21 cellular contexts compared by ENCODE assay signal in the genomic region with DNA sequence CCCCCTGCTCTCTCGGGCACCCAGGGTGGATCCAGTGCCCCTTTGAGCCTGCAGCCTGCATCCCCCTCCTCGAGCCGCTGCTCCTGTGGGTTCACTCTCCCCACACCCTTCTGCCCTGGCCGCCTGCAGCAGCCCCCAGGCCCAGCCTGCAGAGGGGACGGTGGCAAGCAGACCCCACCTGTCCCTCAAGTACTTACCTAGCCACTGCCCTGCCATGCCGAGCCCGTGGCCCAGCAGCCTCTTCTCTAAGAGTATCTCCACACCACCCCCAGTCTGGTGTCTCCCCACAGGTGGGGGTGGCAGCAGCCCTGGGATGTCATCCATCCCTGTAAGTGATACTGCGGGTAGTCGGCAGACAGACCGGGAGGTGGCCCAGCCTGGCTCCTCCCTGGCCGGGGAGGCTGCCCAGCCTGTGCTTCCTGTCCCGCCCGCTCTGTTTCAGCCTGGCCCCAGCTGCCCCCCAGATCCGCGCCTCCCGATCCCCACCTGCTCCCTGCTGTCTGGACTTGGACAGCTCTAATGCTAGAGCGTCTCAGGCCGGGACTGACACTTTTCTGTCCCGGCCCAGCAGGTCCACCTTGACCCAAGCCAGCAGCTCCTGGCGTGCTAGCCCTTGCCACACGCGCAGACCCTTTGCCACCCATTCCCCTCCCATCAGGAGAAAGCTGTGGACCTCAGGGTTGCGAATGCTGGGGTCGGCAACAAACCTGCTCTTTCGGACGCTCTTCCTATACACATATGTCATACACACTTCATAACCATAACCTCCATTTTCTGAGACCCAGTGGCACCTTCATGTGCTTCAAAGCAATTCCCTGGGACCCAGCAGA. TPM values are rescaled to one million over a fixed set of nuclear protein-coding genes. Genes with fewer than 3 reads are reported as not detected.
DNase-seq lines count a peak whose midpoint lies in the region; ATAC-seq lines count a peak whose summit lies in the region.
"Had no signal": no experiment of that assay in that cellular context is flagged by ENCODE, and none has a peak within 500 bp of the region (broad histone marks: within the 10 kb centered on the region; RNA-seq: fewer than 3 reads in every experiment).

No MANE protein-coding gene starts in this region.

- intact Hi-C loops in naive thymus-derived CD4-positive, alpha-beta T cell (cut with micrococcal nuclease) = no loop called here
- intact Hi-C loops in aorta (cut with DNase I) = no loop called here

- no peaks in the 10 kb centered on the region for H3K4me1 ChIP-seq in naive thymus-derived CD4-positive, alpha-beta T cell (ENCODE audit: control insufficient read depth in 2 of 2, insufficient read depth in 2 of 2, low read length in 2 of 2)
- no peaks in the 10 kb centered on the region for H3K4me1 ChIP-seq in aorta (ENCODE audit: control insufficient read depth in 1 of 2, insufficient read depth in 2 of 2, low read length in 2 of 2)
- H3K4me1 ChIP-seq: colonic mucosa had no signal

- H3K27ac ChIP-seq in naive thymus-derived CD4-positive, alpha-beta T cell (ENCODE audit: low read depth, low read length) = no peak overlapping the region
- H3K27ac ChIP-seq in aorta (ENCODE audit: low read depth in 1 of 2, low read length in 2 of 2) = no peak overlapping the region
- H3K27ac ChIP-seq: colonic mucosa, SK-N-MC had no signal

- H3K27me3 Mint-ChIP-seq in naive thymus-derived CD4-positive, alpha-beta T cell = peaks cover 0 to 4% (median 0%) of the 10 kb centered on the region in 5 donors

- no peaks in the 10 kb centered on the region for H3K36me3 Mint-ChIP-seq in naive thymus-derived CD4-positive, alpha-beta T cell

- POLR2A ChIA-PET in naive thymus-derived CD4-positive, alpha-beta T cell (lab: Charles Lee) = no interaction called here

- H3K4me3 ChIP-seq in naive thymus-derived CD4-positive, alpha-beta T cell (ENCODE audit: low read length) = no peak overlapping the region
- no peak overlapping the region for H3K4me3 ChIP-seq in aorta (ENCODE audit: low read length in 2 of 2)
- H3K4me3 ChIP-seq: colonic mucosa, SK-N-MC had no signal

- no peaks in the 10 kb centered on the region for H3K9me3 ChIP-seq in naive thymus-derived CD4-positive, alpha-beta T cell (ENCODE audit: control insufficient read depth in 2 of 3, low read length in 3 of 3)
- no peaks in the 10 kb centered on the region for H3K9me3 ChIP-seq in aorta (ENCODE audit: control insufficient read depth, low read length)
- H3K9me3 ChIP-seq: colonic mucosa had no signal

- WGBS in aorta, 2 donors = 75 to 84% methylated on average over 26 of the region's 26 CpGs

- no peak overlapping the region for H3K27ac Mint-ChIP-seq in naive thymus-derived CD4-positive, alpha-beta T cell
- H3K27ac Mint-ChIP-seq: activated naive CD4-positive, alpha-beta T cell treated with anti-CD3 and anti-CD28 coated beads for 36 hours; B cell had no signal

- H3K27me3 ChIP-seq in naive thymus-derived CD4-positive, alpha-beta T cell (ENCODE audit: control insufficient read depth in 2 of 2, insufficient read depth in 2 of 2, low read length in 2 of 2) = no peaks in the 10 kb centered on the region
- H3K27me3 ChIP-seq in aorta (ENCODE audit: control insufficient read depth in 1 of 2, insufficient read depth in 2 of 2, low read length in 1 of 2) = no peaks in the 10 kb centered on the region
- H3K27me3 ChIP-seq: colonic mucosa had no signal

- CTCF ChIA-PET in naive thymus-derived CD4-positive, alpha-beta T cell (lab: Charles Lee) = no interaction called here

- no peaks in the 10 kb centered on the region for H3K9me3 Mint-ChIP-seq in naive thymus-derived CD4-positive, alpha-beta T cell
- H3K9me3 Mint-ChIP-seq: activated naive CD4-positive, alpha-beta T cell treated with anti-CD3 and anti-CD28 coated beads for 36 hours had no signal

- ATAC-seq in naive thymus-derived CD4-positive, alpha-beta T cell = no peak
- no peak for ATAC-seq in HG03439 (IDR thresholded peaks at IDR 0.05; ENCODE audit: unreplicated experiment)
- ATAC-seq in aorta (ENCODE audit: low FRiP score) = no peak
- ATAC-seq: left colon had no signal

- H3K4me3 Mint-ChIP-seq in naive thymus-derived CD4-positive, alpha-beta T cell = no peak overlapping the region
- H3K4me3 Mint-ChIP-seq: activated naive CD4-positive, alpha-beta T cell treated with anti-CD3 and anti-CD28 coated beads for 36 hours; B cell had no signal

- H3K4me1 Mint-ChIP-seq in naive thymus-derived CD4-positive, alpha-beta T cell = peaks cover 0 to 3% (median 0%) of the 10 kb centered on the region in 7 donors
- H3K4me1 Mint-ChIP-seq: B cell had no signal

- no peaks in the 10 kb centered on the region for H3K36me3 ChIP-seq in naive thymus-derived CD4-positive, alpha-beta T cell (ENCODE audit: control insufficient read depth in 2 of 3, insufficient read depth in 3 of 3, low read length in 3 of 3)
- no peaks in the 10 kb centered on the region for H3K36me3 ChIP-seq in aorta (ENCODE audit: control insufficient read depth in 1 of 2, insufficient read depth in 2 of 2, low read length in 1 of 2)
- H3K36me3 ChIP-seq: colonic mucosa had no signal

- DNase-seq in AG20443 (ENCODE audit: low spot score) (peak; percentile 72), ELR (ENCODE audit: low read depth) (peak; percentile 27), RPMI8226 (peak; percentile 38), myocyte (ENCODE audit: low read depth) (peak; percentile 90), aorta (no peak)
- DNase-seq in naive thymus-derived CD4-positive, alpha-beta T cell = no peak
- DNase-seq: activated CD4-positive, alpha-beta T cell treated with anti-CD3 and anti-CD28 coated beads, Interleukin-2, amount 50 U/mL, for 1 hour; activated naive CD4-positive, alpha-beta T cell treated with anti-CD3 and anti-CD28 coated beads for 36 hours; colonic mucosa; foreskin fibroblast; H7; left colon; NCI-H1105; NCI-H2171 treated with DMSO at 0.1 percent for 48 hours; stimulated activated CD4-positive, alpha-beta T cell treated with anti-CD3 and anti-CD28 coated beads, Interleukin-4, amount 100 ng/mL, for 24 hours; stimulated activated CD8-positive, alpha-beta memory T cell treated with anti-CD3 and anti-CD28 coated beads, Interleukin-4, amount 100 ng/mL, for 48 hours had no signal

RNA-seq across cellular contexts. Expression of a gene that starts 25.0 kb away (rescaled TPM):
- total RNA-seq in myocyte = 153 and 155 TPM in 2 replicates
- 268 TPM for polyA plus RNA-seq in myocyte (2012)
- 10 to 100 TPM; 58.1 to 80.9 (median 62.3) TPM for total RNA-seq in naive thymus-derived CD4-positive, alpha-beta T cell
- 10 to 100 TPM; 32.6 to 38.8 TPM for polyA plus RNA-seq in naive thymus-derived CD4-positive, alpha-beta T cell
- 10 to 100 TPM; 55.4 to 73.1 TPM for total RNA-seq in aorta
- 10 to 100 TPM; 47.2 to 53.2 TPM for polyA plus RNA-seq in aorta

RNA-seq across cellular contexts. Expression of a gene that starts 36.5 kb away (rescaled TPM):
- total RNA-seq in myocyte = 0.13 TPM in 1 of 2 replicates, not detected in the other
- polyA plus RNA-seq in myocyte (2012) = 0.04 TPM
- total RNA-seq in naive thymus-derived CD4-positive, alpha-beta T cell = under 1 TPM; 0.29 to 0.88 (median 0.51) TPM
- polyA plus RNA-seq in naive thymus-derived CD4-positive, alpha-beta T cell = 1 to 10 TPM; 1.7 to 2.0 TPM
- 1 to 10 TPM; 1.2 to 1.9 TPM for total RNA-seq in aorta
- polyA plus RNA-seq in aorta = 1 to 10 TPM; 2.1 to 6.6 TPM
- total RNA-seq: astrocyte, osteoblast had no signal

Comparison
In these comparisons a context has a peak if more than half of its experiments do, and no peak if none do; other contexts are left out.
1. DNase-seq: peak in AG20443 (single experiment), ELR (single experiment), RPMI8226 (single experiment) and myocyte (single experiment); none in naive thymus-derived CD4-positive, alpha-beta T cell (0 of 9) and aorta (0 of 2).